ENCODE assay signal across 1 cellular context in genomic region chr4:44678094-44679023, GRCh38.
TF ChIP-seq lines count a peak whose summit lies in the region.

GUF1 (plus strand) TSS chr4:44678420; CDS start chr4:44678623, 203 bp downstream.

TF ChIP-seq in K562, 482 proteins besides CTCF, POLR2A, EP300 and RAD21 (continued from another document and continues in another):
- TF ChIP-seq AFF4 (CRISPR knock-in tag; IDR thresholded peaks at IDR 0.05) (no peak), KDM1A (IDR thresholded peaks at IDR 0.05) (no peak), USF2 (CRISPR knock-in tag; IDR thresholded peaks at IDR 0.05) (peak; percentile 95), PHF8 (IDR thresholded peaks at IDR 0.05; ENCODE audit: borderline replicate concordance, low read length) (peak; percentile 94; the same call in 1 of the 2 replicates), ZBTB40 (IDR thresholded peaks at IDR 0.05) (0 out of 2 replicates have a peak, but pooled peaks have one; percentile 23), ZBTB40 (CRISPR knock-in tag; IDR thresholded peaks at IDR 0.05) (no peak), CUX1 (CRISPR knock-in tag; IDR thresholded peaks at IDR 0.05) (no peak), NCOR1 (IDR thresholded peaks at IDR 0.05) (no peak), STAT6 (CRISPR knock-in tag; IDR thresholded peaks at IDR 0.05) (no peak), CEBPG (CRISPR knock-in tag; IDR thresholded peaks at IDR 0.05) (no peak), CEBPG (tag; conservative IDR thresholded peaks at IDR 0.05 in 1 of 2, IDR thresholded peaks at IDR 0.05 in 1 of 2) (no peak), HMGXB4 (CRISPR knock-in tag; IDR thresholded peaks at IDR 0.05) (no peak), C11orf30 (IDR thresholded peaks at IDR 0.05; ENCODE audit: low read depth) (peak; percentile 95), TRIM25 (IDR thresholded peaks at IDR 0.05; ENCODE audit: borderline replicate concordance) (no peak), FOXP4 (CRISPR knock-in tag; IDR thresholded peaks at IDR 0.05; ENCODE audit: borderline replicate concordance) (no peak), MXI1 (IDR thresholded peaks at IDR 0.05; ENCODE audit: low read depth, low read length) (no peak)
